Comparison of ENCODE assay signal across 37 cellular contexts in the genomic region with DNA sequence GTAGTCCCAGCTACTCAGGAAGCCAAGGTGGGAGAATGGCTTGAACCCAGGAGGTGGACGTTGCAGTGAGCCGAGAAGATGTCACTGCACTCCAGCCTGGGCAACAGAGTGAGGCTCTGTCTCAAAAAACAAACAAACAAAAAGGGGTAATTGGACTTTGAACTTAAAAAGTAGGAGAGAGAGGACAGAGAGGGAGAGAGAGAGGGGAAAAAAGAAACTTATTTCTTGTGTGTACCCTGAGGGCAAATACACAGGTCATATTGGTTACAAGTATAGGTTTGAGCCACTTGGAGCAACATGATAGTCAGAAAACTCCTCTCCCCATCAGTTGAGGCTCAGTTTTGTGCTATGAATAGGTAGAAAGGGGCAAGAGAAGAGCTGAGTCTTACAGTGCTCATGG.
"Had no signal": no experiment of that assay in that cellular context is flagged by ENCODE, and none has a peak within 500 bp of the region (broad histone marks: within the 10 kb centered on the region; RNA-seq: fewer than 3 reads in every experiment).

No MANE protein-coding gene starts in this region.

- H3K27ac Mint-ChIP-seq: activated B cell treated with CpG ODN at 0.5 μM for 24 hours; activated CD4-positive, alpha-beta memory T cell treated with anti-CD3 and anti-CD28 coated beads for 36 hours; activated CD4-positive, alpha-beta T cell treated with anti-CD3 and anti-CD28 coated beads, Interleukin-2, amount 10 ng/mL, durations not matched to agents 24 days and 14 days; activated CD8-positive, alpha-beta T cell treated with anti-CD3 and anti-CD28 coated beads for 36 hours; activated naive CD4-positive, alpha-beta T cell treated with anti-CD3 and anti-CD28 coated beads, Interleukin-2, amount 10 ng/mL, durations not matched to agents 7 days and 5 days; activated naive CD4-positive, alpha-beta T cell treated with anti-CD3 and anti-CD28 coated beads, Interleukin-2, amount 50 U/mL, for 24 hours; activated naive CD8-positive, alpha-beta T cell; activated naive CD8-positive, alpha-beta T cell treated with anti-CD3 and anti-CD28 coated beads, Interleukin-2, amount 10 ng/mL, durations not matched to agents 7 days and 5 days; activated naive CD8-positive, alpha-beta T cell treated with anti-CD3 and anti-CD28 coated beads, Interleukin-2, amount 50 U/mL, for 24 hours; activated T-helper 2 cell treated with anti-CD3 and anti-CD28 coated beads, Interferon-gamma antibody, Interleukin-2, Interleukin-4, amounts not matched to agents 10 μg/mL and 5 μg/mL and 100 μg/mL, durations not matched to agents 14 hours and 24 hours and 36 hours; brain; T-helper 1 cell treated with Interleukin-12 subunit alpha and Interleukin-12 subunit beta and Interleukin-4 antibody, amounts not matched to agents 30 μg/mL and 1 μg/mL, for 36 hours; T-helper 2 cell treated with Interferon-gamma antibody and Interleukin-4, amounts not matched to agents 5 μg/mL and 100 μg/mL, for 36 hours had no signal

- H3K9me3 ChIP-seq: ascending aorta had no signal

- H3K4me3 ChIP-seq: ascending aorta, cardiac muscle cell had no signal

- H3K4me1 Mint-ChIP-seq: activated B cell treated with CpG ODN at 0.5 μM for 24 hours; activated CD4-positive, alpha-beta T cell treated with anti-CD3 and anti-CD28 coated beads, Interleukin-2, amount 10 ng/mL, durations not matched to agents 24 days and 14 days; activated naive CD4-positive, alpha-beta T cell treated with anti-CD3 and anti-CD28 coated beads, Interleukin-2, amount 10 ng/mL, durations not matched to agents 7 days and 5 days; activated naive CD4-positive, alpha-beta T cell treated with anti-CD3 and anti-CD28 coated beads, Interleukin-2, amount 50 U/mL, for 24 hours; activated naive CD8-positive, alpha-beta T cell treated with anti-CD3 and anti-CD28 coated beads, Interleukin-2, amount 50 U/mL, for 24 hours; brain; central memory CD8-positive, alpha-beta T cell had no signal

- ATAC-seq: activated CD8-positive, alpha-beta T cell treated with anti-CD3 and anti-CD28 coated beads for 36 hours; activated naive CD8-positive, alpha-beta T cell treated with anti-CD3 and anti-CD28 coated beads, Interleukin-2, amount 50 U/mL, for 24 hours had no signal

- FAIRE-seq: bronchial epithelial cell, TTC549 had no signal

- DNase-seq: activated B cell treated with CpG ODN at 0.5 μM for 24 hours; activated CD4-positive, alpha-beta memory T cell treated with anti-CD3 and anti-CD28 coated beads for 36 hours; activated CD4-positive, alpha-beta T cell treated with anti-CD3 and anti-CD28 coated beads for 4 hours; activated CD4-positive, alpha-beta T cell treated with anti-CD3 and anti-CD28 coated beads, Interleukin-2, amount 10 ng/mL, durations not matched to agents 24 days and 14 days; activated CD4-positive, alpha-beta T cell treated with anti-CD3 and anti-CD28 coated beads, Interleukin-2, amount 50 U/mL, for 1 hour; activated CD4-positive, alpha-beta T cell treated with anti-CD3 and anti-CD28 coated beads, Interleukin-2, amount 50 U/mL, for 4 hours; activated CD4-positive, CD25-positive, alpha-beta regulatory T cell treated with anti-CD3 and anti-CD28 coated beads, Interleukin-2, amount 50 U/mL, for 72 hours; activated CD8-positive, alpha-beta memory T cell treated with anti-CD3 and anti-CD28 coated beads, Interleukin-2, amount 50 U/mL, for 4 hours; activated CD8-positive, alpha-beta T cell treated with anti-CD3 and anti-CD28 coated beads for 36 hours; activated effector memory CD4-positive, alpha-beta T cell treated with Interleukin-2 at 50 U/mL for 16 hours; activated gamma-delta T cell; activated naive CD4-positive, alpha-beta T cell treated with anti-CD3 and anti-CD28 coated beads, Interleukin-2, amount 10 ng/mL, durations not matched to agents 7 days and 5 days; activated naive CD4-positive, alpha-beta T cell treated with Interleukin-2 at 50 U/mL for 16 hours; activated naive CD8-positive, alpha-beta T cell treated with anti-CD3 and anti-CD28 coated beads, Interleukin-2, amount 10 ng/mL, durations not matched to agents 7 days and 5 days; activated naive CD8-positive, alpha-beta T cell treated with anti-CD3 and anti-CD28 coated beads, Interleukin-2, amount 50 U/mL, for 24 hours; activated T-cell treated with anti-CD3 and anti-CD28 coated beads for 4 hours; activated T-cell treated with anti-CD3 and anti-CD28 coated beads, Interleukin-2, amount 50 U/mL, for 1 hour; activated T-cell treated with anti-CD3 and anti-CD28 coated beads, Interleukin-2, amount 50 U/mL, for 48 hours; amygdala; anterior cingulate cortex; caudate nucleus; cerebellar nuclear complex; T-helper 1 cell; T-helper 2 cell; T-helper 9 cell had no signal

- H3K27me3 Mint-ChIP-seq: activated CD4-positive, alpha-beta memory T cell treated with anti-CD3 and anti-CD28 coated beads for 36 hours; activated CD4-positive, alpha-beta T cell treated with anti-CD3 and anti-CD28 coated beads, Interleukin-2, amount 10 ng/mL, durations not matched to agents 24 days and 14 days; activated CD8-positive, alpha-beta T cell treated with anti-CD3 and anti-CD28 coated beads for 36 hours; activated naive CD4-positive, alpha-beta T cell treated with anti-CD3 and anti-CD28 coated beads, Interleukin-2, amount 10 ng/mL, durations not matched to agents 7 days and 5 days; activated naive CD4-positive, alpha-beta T cell treated with anti-CD3 and anti-CD28 coated beads, Interleukin-2, amount 50 U/mL, for 24 hours; activated naive CD8-positive, alpha-beta T cell; activated naive CD8-positive, alpha-beta T cell treated with anti-CD3 and anti-CD28 coated beads, Interleukin-2, amount 10 ng/mL, durations not matched to agents 7 days and 5 days; activated naive CD8-positive, alpha-beta T cell treated with anti-CD3 and anti-CD28 coated beads, Interleukin-2, amount 50 U/mL, for 24 hours; brain; central memory CD8-positive, alpha-beta T cell had no signal

- H3K27ac ChIP-seq: ascending aorta, cardiac muscle cell, VCaP had no signal

- H3K36me3 ChIP-seq: ascending aorta, cardiac muscle cell had no signal

- H3K9me3 Mint-ChIP-seq: activated CD8-positive, alpha-beta T cell treated with anti-CD3 and anti-CD28 coated beads for 36 hours; activated T-helper 2 cell treated with anti-CD3 and anti-CD28 coated beads, Interferon-gamma antibody, Interleukin-2, Interleukin-4, amounts not matched to agents 10 μg/mL and 5 μg/mL and 100 μg/mL, durations not matched to agents 14 hours and 24 hours and 36 hours; brain; central memory CD8-positive, alpha-beta T cell; T-helper 1 cell treated with Interleukin-12 subunit alpha and Interleukin-12 subunit beta and Interleukin-4 antibody, amounts not matched to agents 30 μg/mL and 1 μg/mL, for 36 hours; T-helper 2 cell treated with Interferon-gamma antibody and Interleukin-4, amounts not matched to agents 5 μg/mL and 100 μg/mL, for 36 hours had no signal

- H3K4me1 ChIP-seq: ascending aorta had no signal

- H3K4me3 Mint-ChIP-seq: activated B cell treated with CpG ODN at 0.5 μM for 24 hours; activated CD4-positive, alpha-beta memory T cell treated with anti-CD3 and anti-CD28 coated beads for 36 hours; activated CD4-positive, alpha-beta T cell treated with anti-CD3 and anti-CD28 coated beads, Interleukin-2, amount 10 ng/mL, durations not matched to agents 24 days and 14 days; activated CD8-positive, alpha-beta T cell treated with anti-CD3 and anti-CD28 coated beads for 36 hours; activated naive CD4-positive, alpha-beta T cell treated with anti-CD3 and anti-CD28 coated beads, Interleukin-2, amount 10 ng/mL, durations not matched to agents 7 days and 5 days; activated naive CD4-positive, alpha-beta T cell treated with anti-CD3 and anti-CD28 coated beads, Interleukin-2, amount 50 U/mL, for 24 hours; activated naive CD8-positive, alpha-beta T cell; activated naive CD8-positive, alpha-beta T cell treated with anti-CD3 and anti-CD28 coated beads, Interleukin-2, amount 10 ng/mL, durations not matched to agents 7 days and 5 days; activated naive CD8-positive, alpha-beta T cell treated with anti-CD3 and anti-CD28 coated beads, Interleukin-2, amount 50 U/mL, for 24 hours; brain; central memory CD8-positive, alpha-beta T cell; T-helper 1 cell treated with Interleukin-12 subunit alpha and Interleukin-12 subunit beta and Interleukin-4 antibody, amounts not matched to agents 30 μg/mL and 1 μg/mL, for 36 hours; T-helper 2 cell treated with Interferon-gamma antibody and Interleukin-4, amounts not matched to agents 5 μg/mL and 100 μg/mL, for 36 hours had no signal

- H3K36me3 Mint-ChIP-seq: activated CD4-positive, alpha-beta memory T cell treated with anti-CD3 and anti-CD28 coated beads for 36 hours; activated naive CD4-positive, alpha-beta T cell treated with anti-CD3 and anti-CD28 coated beads, Interleukin-2, amount 10 ng/mL, durations not matched to agents 7 days and 5 days; activated naive CD4-positive, alpha-beta T cell treated with anti-CD3 and anti-CD28 coated beads, Interleukin-2, amount 50 U/mL, for 24 hours; activated naive CD8-positive, alpha-beta T cell; activated naive CD8-positive, alpha-beta T cell treated with anti-CD3 and anti-CD28 coated beads, Interleukin-2, amount 10 ng/mL, durations not matched to agents 7 days and 5 days; brain had no signal

- H3K27me3 ChIP-seq: ascending aorta, cardiac muscle cell had no signal
